9 cellular contexts compared by ENCODE assay signal in genomic region chr9:34653131-34653530, GRCh38. TPM values are rescaled to one million over a fixed set of nuclear protein-coding genes. Genes with fewer than 3 reads are reported as not detected.
DNase-seq lines count a peak whose midpoint lies in the region; TF ChIP-seq lines count a peak whose summit lies in the region.
"Had no signal": no experiment of that assay in that cellular context is flagged by ENCODE, and none has a peak within 500 bp of the region (broad histone marks: within the 10 kb centered on the region; RNA-seq: fewer than 3 reads in every experiment).

No MANE protein-coding gene starts in this region.

- peaks cover 45 to 52% of the 10 kb centered on the region in 2 donors for H3K4me1 ChIP-seq in thyroid gland

- no peak for DNase-seq in activated CD4-positive, alpha-beta T cell treated with anti-CD3 and anti-CD28 coated beads, Interleukin-2, amount 10 ng/mL, durations not matched to agents 24 days and 14 days
- DNase-seq in activated CD4-positive, alpha-beta T cell treated with anti-CD3 and anti-CD28 coated beads, Interleukin-2, amount 50 U/mL, for 4 hours: no peak
- DNase-seq in brain microvascular endothelial cell: peak; percentile 37
- peak; percentile 33 to 46 for DNase-seq in lung microvascular endothelial cell (ENCODE audit: low read depth in 2 of 2)
- no peak for DNase-seq in thyroid gland
- DNase-seq in stimulated activated naive CD4-positive, alpha-beta T cell treated with Interleukin-2 at 50 U/mL for 16 hours (lab: John Stamatoyannopoulos, UW): no peak
- no peak for DNase-seq in NCI-H1092 treated with DMSO at 0.1 percent for 48 hours (lab: John Stamatoyannopoulos, UW)
- no peak for DNase-seq in superior temporal gyrus (ENCODE audit: extremely low spot score)

- no peak overlapping the region for H3K4me3 Mint-ChIP-seq in activated CD4-positive, alpha-beta T cell treated with anti-CD3 and anti-CD28 coated beads, Interleukin-2, amount 10 ng/mL, durations not matched to agents 24 days and 14 days

- peaks cover 24% of the 10 kb centered on the region for H3K4me1 Mint-ChIP-seq in activated CD4-positive, alpha-beta T cell treated with anti-CD3 and anti-CD28 coated beads, Interleukin-2, amount 10 ng/mL, durations not matched to agents 24 days and 14 days

- H3K27ac Mint-ChIP-seq in activated CD4-positive, alpha-beta T cell treated with anti-CD3 and anti-CD28 coated beads, Interleukin-2, amount 10 ng/mL, durations not matched to agents 24 days and 14 days: peak overlapping the region; percentile 3

- TF ChIP-seq CTCF in brain microvascular endothelial cell (IDR thresholded peaks at IDR 0.05; ENCODE audit: low read depth, low read length, missing control alignments) (no peak), thyroid gland (IDR thresholded peaks at IDR 0.05) (no peak)

- in situ Hi-C loops in brain microvascular endothelial cell (cut with HindIII; ENCODE audit: low pct_ligation_motif_present, low sequenced_read_pairs): no loop called here

- peaks cover 10% of the 10 kb centered on the region for H3K36me3 ChIP-seq in brain microvascular endothelial cell (replicated peaks)
- peaks cover 7 to 14% of the 10 kb centered on the region in 2 donors for H3K36me3 ChIP-seq in thyroid gland

- peaks cover 24% of the 10 kb centered on the region for H3K36me3 Mint-ChIP-seq in activated CD4-positive, alpha-beta T cell treated with anti-CD3 and anti-CD28 coated beads, Interleukin-2, amount 10 ng/mL, durations not matched to agents 24 days and 14 days (ENCODE audit: low read depth)

- no peaks in the 10 kb centered on the region for H3K9me3 ChIP-seq in thyroid gland

- no peaks in the 10 kb centered on the region for H3K9me3 Mint-ChIP-seq in activated CD4-positive, alpha-beta T cell treated with anti-CD3 and anti-CD28 coated beads, Interleukin-2, amount 10 ng/mL, durations not matched to agents 24 days and 14 days

- no peak for TF ChIP-seq POLR2A in thyroid gland (IDR thresholded peaks at IDR 0.05)

- no peak overlapping the region for H3K4me3 ChIP-seq in brain microvascular endothelial cell (ENCODE audit: low read depth, low read length)
- no peak overlapping the region for H3K4me3 ChIP-seq in thyroid gland (replicated peaks in 1 of 3)

- no peaks in the 10 kb centered on the region for H3K27me3 Mint-ChIP-seq in activated CD4-positive, alpha-beta T cell treated with anti-CD3 and anti-CD28 coated beads, Interleukin-2, amount 10 ng/mL, durations not matched to agents 24 days and 14 days

- 53 to 59% methylated on average over 6 of the region's 6 CpGs for WGBS in thyroid gland, 2 donors

- no peaks in the 10 kb centered on the region for H3K27me3 ChIP-seq in brain microvascular endothelial cell (replicated peaks)
- no peaks in the 10 kb centered on the region for H3K27me3 ChIP-seq in thyroid gland

- H3K27ac ChIP-seq in brain microvascular endothelial cell: no peak overlapping the region
- peak overlapping the region; percentile 26 to 88 (median 84) for H3K27ac ChIP-seq in thyroid gland

- intact Hi-C loops in activated CD4-positive, alpha-beta T cell treated with anti-CD3 and anti-CD28 coated beads, Interleukin-2, amount 10 ng/mL, durations not matched to agents 24 days and 14 days (cut with micrococcal nuclease): no loop called here
- intact Hi-C loops in thyroid gland (cut with DNase I): no loop called here

RNA-seq across cellular contexts. Expression of gene IL11RA, which starts 1.1 kb away (rescaled TPM):
- 29.7 and 34.4 TPM in 2 replicates for total RNA-seq in activated CD4-positive, alpha-beta T cell treated with anti-CD3 and anti-CD28 coated beads, Interleukin-2, amount 10 ng/mL, durations not matched to agents 24 days and 14 days
- total RNA-seq in lung microvascular endothelial cell (3.3 and 3.4 TPM in 2 replicates), thyroid gland (10 to 100 TPM; 43.8 to 89.9 (median 56.5) TPM)

RNA-seq across cellular contexts. Expression of gene GALT, which starts 6.7 kb away (rescaled TPM):
- 68.9 and 73.4 TPM in 2 replicates for total RNA-seq in activated CD4-positive, alpha-beta T cell treated with anti-CD3 and anti-CD28 coated beads, Interleukin-2, amount 10 ng/mL, durations not matched to agents 24 days and 14 days
- 23.5 and 27.0 TPM in 2 replicates for total RNA-seq in lung microvascular endothelial cell
- 10 to 100 TPM; 48.7 to 76.5 (median 57.1) TPM for total RNA-seq in thyroid gland

RNA-seq across cellular contexts. Expression of gene CCL27, which starts 9.3 kb away (rescaled TPM):
- total RNA-seq in activated CD4-positive, alpha-beta T cell treated with anti-CD3 and anti-CD28 coated beads, Interleukin-2, amount 10 ng/mL, durations not matched to agents 24 days and 14 days: 0.52 and 0.70 TPM in 2 replicates
- total RNA-seq in lung microvascular endothelial cell (not detected in 2 replicates), thyroid gland (1 to 10 TPM in 1 of 4 donors, not detected in 3; 1.1 TPM)
- total RNA-seq: M059J had no signal

RNA-seq across cellular contexts. Expression of gene SIGMAR1, which starts 15.5 kb away (rescaled TPM):
- 117 and 128 TPM in 2 replicates for total RNA-seq in activated CD4-positive, alpha-beta T cell treated with anti-CD3 and anti-CD28 coated beads, Interleukin-2, amount 10 ng/mL, durations not matched to agents 24 days and 14 days
- total RNA-seq in lung microvascular endothelial cell: 29.2 and 31.0 TPM in 2 replicates
- 10 to 100 TPM; 48.6 to 89.7 (median 76.6) TPM for total RNA-seq in thyroid gland

RNA-seq across cellular contexts. Expression of gene ARID3C, which starts 24.3 kb away (rescaled TPM):
- 0.14 TPM in 1 of 2 replicates, not detected in the other for total RNA-seq in activated CD4-positive, alpha-beta T cell treated with anti-CD3 and anti-CD28 coated beads, Interleukin-2, amount 10 ng/mL, durations not matched to agents 24 days and 14 days
- total RNA-seq in lung microvascular endothelial cell (under 0.01 and 0.20 TPM in 2 replicates), thyroid gland (not detected)
- total RNA-seq: M059J had no signal

Comparison
In these comparisons a context has a peak if more than half of its experiments do, and no peak if none do; other contexts are left out.
1. DNase-seq: peak in brain microvascular endothelial cell (single experiment) and lung microvascular endothelial cell (2 of 2); none in activated CD4-positive, alpha-beta T cell treated with anti-CD3 and anti-CD28 coated beads, Interleukin-2, amount 10 ng/mL, durations not matched to agents 24 days and 14 days (single experiment), activated CD4-positive, alpha-beta T cell treated with anti-CD3 and anti-CD28 coated beads, Interleukin-2, amount 50 U/mL, for 4 hours (0 of 2), thyroid gland (0 of 2), stimulated activated naive CD4-positive, alpha-beta T cell treated with Interleukin-2 at 50 U/mL for 16 hours (single experiment), NCI-H1092 treated with DMSO at 0.1 percent for 48 hours (single experiment) and superior temporal gyrus (single experiment).